In the genomic region with DNA sequence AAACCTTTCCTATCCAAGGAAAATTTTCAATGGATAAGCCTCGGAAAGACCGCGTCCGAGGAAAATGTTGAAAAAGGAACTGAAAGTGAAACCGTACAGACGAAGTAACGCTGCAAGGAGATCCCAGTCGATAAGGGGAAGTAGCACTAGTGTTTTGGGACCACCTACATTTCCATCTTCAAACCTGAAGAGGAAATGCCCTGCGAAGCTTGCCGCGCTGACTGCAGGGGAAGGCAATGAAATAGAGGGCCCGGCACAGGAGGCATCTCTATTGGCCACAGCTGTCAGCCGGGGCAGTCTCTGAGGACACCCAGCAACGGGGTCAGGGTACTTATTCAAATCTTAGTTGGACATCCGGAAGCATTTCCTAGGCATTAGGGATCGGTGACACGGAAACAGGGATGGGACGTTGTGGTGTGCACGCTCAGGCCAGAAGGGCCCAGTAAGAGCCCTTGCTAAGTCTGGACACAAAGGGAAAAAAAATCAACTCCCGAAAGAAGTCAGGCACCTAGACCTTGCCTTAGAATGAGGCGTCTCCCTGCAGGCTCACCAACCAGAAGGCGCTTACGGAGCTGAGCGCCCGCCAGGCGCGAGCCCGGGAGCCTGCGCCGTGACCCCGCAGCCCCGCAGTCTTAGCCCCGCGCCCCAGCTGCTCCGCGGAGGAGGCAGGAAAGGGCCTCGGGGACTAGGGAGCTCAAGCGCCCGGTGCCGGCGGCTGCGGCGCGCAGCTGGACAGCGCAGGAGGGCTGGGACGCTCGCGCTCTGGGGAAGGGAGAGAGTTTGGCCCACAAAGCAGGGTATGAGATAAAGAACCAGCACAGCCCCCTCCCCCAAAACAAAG, we compare ENCODE assay signal across 8 cellular contexts. TPM values are rescaled to one million over a fixed set of nuclear protein-coding genes. Genes with fewer than 3 reads are reported as not detected.
DNase-seq lines count a peak whose midpoint lies in the region; ATAC-seq and TF ChIP-seq lines count a peak whose summit lies in the region.

No MANE protein-coding gene starts in this region.

- no peak for TF ChIP-seq EP300 in ovary (IDR thresholded peaks at IDR 0.05)

- H3K27me3 Mint-ChIP-seq in activated naive CD8-positive, alpha-beta T cell treated with anti-CD3 and anti-CD28 coated beads, Interleukin-2, amount 10 ng/mL, durations not matched to agents 7 days and 5 days, result no peaks in the 10 kb centered on the region

- H3K27ac ChIP-seq in SJCRH30, result peak overlapping the region; percentile 83
- peak overlapping the region; percentile 97 for H3K27ac ChIP-seq in cardiac muscle cell
- peak overlapping the region; percentile 79 to 92 for H3K27ac ChIP-seq in ovary

- H3K36me3 ChIP-seq in SJCRH30 (peaks cover 26% of the 10 kb centered on the region), cardiac muscle cell (peaks cover 24% of the 10 kb centered on the region), ovary (no peaks in the 10 kb centered on the region)

- peaks cover 31% of the 10 kb centered on the region for H3K36me3 Mint-ChIP-seq in activated naive CD8-positive, alpha-beta T cell treated with anti-CD3 and anti-CD28 coated beads, Interleukin-2, amount 10 ng/mL, durations not matched to agents 7 days and 5 days

- no peaks in the 10 kb centered on the region for H3K9me3 Mint-ChIP-seq in activated naive CD8-positive, alpha-beta T cell treated with anti-CD3 and anti-CD28 coated beads, Interleukin-2, amount 10 ng/mL, durations not matched to agents 7 days and 5 days

- TF ChIP-seq POLR2A in ovary (IDR thresholded peaks at IDR 0.05), result no peak

- peak overlapping the region; percentile 93 for H3K4me3 Mint-ChIP-seq in activated naive CD8-positive, alpha-beta T cell treated with anti-CD3 and anti-CD28 coated beads, Interleukin-2, amount 10 ng/mL, durations not matched to agents 7 days and 5 days

- POLR2A ChIA-PET in activated naive CD8-positive, alpha-beta T cell treated with anti-CD3 and anti-CD28 coated beads, Interleukin-2, amount 10 ng/mL, durations not matched to agents 7 days and 5 days (lab: Charles Lee), result interaction anchor here (0.6 to 5.1 kb wide), 23 partner anchors 10 to 334 kb away, joined by 3 to 159 read pairs (median 5); partner anchors contain the start of genes ARHGAP30, B4GALT3, CD48 and DEDD

- H3K27me3 ChIP-seq in SJCRH30 (no peaks in the 10 kb centered on the region), cardiac muscle cell (peaks cover 2% of the 10 kb centered on the region), ovary (no peaks in the 10 kb centered on the region)

- H3K4me1 Mint-ChIP-seq in activated naive CD8-positive, alpha-beta T cell treated with anti-CD3 and anti-CD28 coated beads, Interleukin-2, amount 10 ng/mL, durations not matched to agents 7 days and 5 days, result peaks cover 36% of the 10 kb centered on the region

- 0 to 1% (median 1%) methylated on average over 48 of the region's 48 CpGs for WGBS in ovary, 3 donors

- H3K4me3 ChIP-seq in SJCRH30 (peak overlapping the region; percentile 66), cardiac muscle cell (peak overlapping the region; percentile 73), ovary (peak overlapping the region; percentile 89)

- H3K27ac Mint-ChIP-seq in activated naive CD8-positive, alpha-beta T cell treated with anti-CD3 and anti-CD28 coated beads, Interleukin-2, amount 10 ng/mL, durations not matched to agents 7 days and 5 days, result peak overlapping the region; percentile 99

- H3K9me3 ChIP-seq in SJCRH30 (replicated peaks), result peaks cover 13% of the 10 kb centered on the region
- H3K9me3 ChIP-seq in cardiac muscle cell (ENCODE audit: low read depth), result no peaks in the 10 kb centered on the region
- H3K9me3 ChIP-seq in ovary, result peaks cover 0 to 9% of the 10 kb centered on the region in 2 donors

- peaks cover 5% of the 10 kb centered on the region; the same call in 1 of the 2 replicates for H3K4me1 ChIP-seq in SJCRH30
- peaks cover 12% of the 10 kb centered on the region for H3K4me1 ChIP-seq in cardiac muscle cell (ENCODE audit: low read depth)
- peaks cover 2% of the 10 kb centered on the region for H3K4me1 ChIP-seq in ovary (ENCODE audit: insufficient read depth)

- intact Hi-C loops in ovary (cut with DNase I), result loop anchor here in 3 of 4 donors (5.0 to 10.0 kb wide), 2 partner anchors 48 to 50 kb away; partner anchors contain the start of gene KLHDC9 (in 2 of the 3)

- DNase-seq in GF-D8 (lab: John Stamatoyannopoulos, UW), result peak; percentile 77
- peak; percentile 30 for DNase-seq in GOT3 (lab: John Stamatoyannopoulos, UW)
- peak; percentile 96 to 97 for DNase-seq in Kasumi-1 (lab: John Stamatoyannopoulos, UW)
- DNase-seq in SJCRH30, result peak; percentile 85 to 88
- DNase-seq in activated naive CD8-positive, alpha-beta T cell treated with anti-CD3 and anti-CD28 coated beads, Interleukin-2, amount 10 ng/mL, durations not matched to agents 7 days and 5 days, result peak; percentile 76
- peak; percentile 68 to 69 for DNase-seq in cardiac muscle cell (ENCODE audit: low read depth in 1 of 2, low spot score in 1 of 2)
- peak; percentile 35 to 69 (median 46) for DNase-seq in ovary
- no peak for DNase-seq in mesenteric fat pad (ENCODE audit: low spot score)

- ATAC-seq in activated naive CD8-positive, alpha-beta T cell treated with anti-CD3 and anti-CD28 coated beads, Interleukin-2, amount 10 ng/mL, durations not matched to agents 7 days and 5 days (ENCODE audit: low read depth), result peak; percentile 65

- TF ChIP-seq CTCF in cardiac muscle cell (IDR thresholded peaks at IDR 0.05; ENCODE audit: low read depth, low read length), result no peak
- no peak for TF ChIP-seq CTCF in ovary (IDR thresholded peaks at IDR 0.05)

RNA-seq across cellular contexts. Expression of gene USF1, which starts 0.6 kb away (rescaled TPM):
- total RNA-seq in SJCRH30 (2014; rRNA removed; shearing (Covaris generic)), result 65.6 and 66.4 TPM in 2 replicates
- total RNA-seq in activated naive CD8-positive, alpha-beta T cell treated with anti-CD3 and anti-CD28 coated beads, Interleukin-2, amount 10 ng/mL, durations not matched to agents 7 days and 5 days, result 10 to 100 TPM; 93.0 to 96.3 TPM
- total RNA-seq in cardiac muscle cell (110 and 127 TPM in 2 replicates), ovary (10 to 100 TPM; 28.1 to 49.6 (median 44.0) TPM), mesenteric fat pad (57.9 TPM)
- polyA plus RNA-seq in cardiac muscle cell (33.7 and 45.5 TPM in 2 replicates), ovary (10 to 100 TPM; 38.8 to 54.8 TPM)

RNA-seq across cellular contexts. Expression of gene TSTD1, which starts 6.4 kb away (rescaled TPM):
- not detected in 2 replicates for total RNA-seq in SJCRH30 (2014; rRNA removed; shearing (Covaris generic))
- 10 to 100 TPM; 81.7 to 84.9 TPM for total RNA-seq in activated naive CD8-positive, alpha-beta T cell treated with anti-CD3 and anti-CD28 coated beads, Interleukin-2, amount 10 ng/mL, durations not matched to agents 7 days and 5 days
- total RNA-seq in cardiac muscle cell (262 and 347 TPM in 2 replicates), ovary (100 to 1,000 TPM in 1 of 7 donors, 10 to 100 TPM in 6; 32.6 to 200 (median 50.3) TPM), mesenteric fat pad (11.0 TPM)
- polyA plus RNA-seq in cardiac muscle cell (393 and 448 TPM in 2 replicates), ovary (100 to 1,000 TPM in 1 of 2 donors, 10 to 100 TPM in 1; 13.6 to 107 TPM)

RNA-seq across cellular contexts. Expression of gene F11R, which starts 24.2 kb away (rescaled TPM):
- total RNA-seq in SJCRH30 (2014; rRNA removed; shearing (Covaris generic)), result not detected in 2 replicates
- total RNA-seq in activated naive CD8-positive, alpha-beta T cell treated with anti-CD3 and anti-CD28 coated beads, Interleukin-2, amount 10 ng/mL, durations not matched to agents 7 days and 5 days, result 10 to 100 TPM; 28.5 to 35.9 TPM
- total RNA-seq in cardiac muscle cell (68.1 and 93.7 TPM in 2 replicates), ovary (10 to 100 TPM; 14.8 to 62.7 (median 34.9) TPM), mesenteric fat pad (55.5 TPM)
- polyA plus RNA-seq in cardiac muscle cell (90.1 and 139 TPM in 2 replicates), ovary (10 to 100 TPM; 26.1 to 68.5 TPM)

RNA-seq across cellular contexts. Expression of gene ARHGAP30, which starts 24.6 kb away (rescaled TPM):
- 0.12 and 0.23 TPM in 2 replicates for total RNA-seq in SJCRH30 (2014; rRNA removed; shearing (Covaris generic))
- total RNA-seq in activated naive CD8-positive, alpha-beta T cell treated with anti-CD3 and anti-CD28 coated beads, Interleukin-2, amount 10 ng/mL, durations not matched to agents 7 days and 5 days, result 100 to 1,000 TPM; 260 to 273 TPM
- not detected in 2 replicates for total RNA-seq in cardiac muscle cell
- 1.8 and 1.9 TPM in 2 replicates for polyA plus RNA-seq in cardiac muscle cell
- 1 to 10 TPM; 1.7 to 6.3 (median 2.8) TPM for total RNA-seq in ovary
- polyA plus RNA-seq in ovary, result 1 to 10 TPM; 1.6 to 9.3 TPM
- 26.0 TPM for total RNA-seq in mesenteric fat pad

RNA-seq across cellular contexts. Expression of gene NECTIN4, which starts 44.2 kb away (rescaled TPM):
- 0.04 TPM in 1 of 2 replicates, not detected in the other for total RNA-seq in SJCRH30 (2014; rRNA removed; shearing (Covaris generic))
- not detected for total RNA-seq in activated naive CD8-positive, alpha-beta T cell treated with anti-CD3 and anti-CD28 coated beads, Interleukin-2, amount 10 ng/mL, durations not matched to agents 7 days and 5 days
- total RNA-seq in cardiac muscle cell, result not detected in 2 replicates
- not detected in 2 replicates for polyA plus RNA-seq in cardiac muscle cell
- 1 to 10 TPM in 1 of 7 donors, under 1 TPM in 4, not detected in 2; 0.15 to 4.4 (median 0.26) TPM for total RNA-seq in ovary
- under 1 TPM in 1 of 2 donors, not detected in 1; 0.07 TPM for polyA plus RNA-seq in ovary
- not detected for total RNA-seq in mesenteric fat pad

Comparison
In these comparisons a context has a peak if more than half of its experiments do, and no peak if none do; other contexts are left out.
1. RNA of gene TSTD1, which starts 6.4 kb away (total RNA-seq): 262 to 347 TPM in cardiac muscle cell, 81.7 to 84.9 TPM in activated naive CD8-positive, alpha-beta T cell treated with anti-CD3 and anti-CD28 coated beads, Interleukin-2, amount 10 ng/mL, durations not matched to agents 7 days and 5 days, 32.6 to 200 TPM in ovary and 11.0 TPM in mesenteric fat pad (single experiment); not detected in SJCRH30; every median in the first group is over 10 times any median in the second.
2. RNA of gene F11R, which starts 24.2 kb away (total RNA-seq): 68.1 to 93.7 TPM in cardiac muscle cell, 55.5 TPM in mesenteric fat pad (single experiment), 28.5 to 35.9 TPM in activated naive CD8-positive, alpha-beta T cell treated with anti-CD3 and anti-CD28 coated beads, Interleukin-2, amount 10 ng/mL, durations not matched to agents 7 days and 5 days and 14.8 to 62.7 TPM in ovary; not detected in SJCRH30; every median in the first group is over 10 times any median in the second.
3. Peak in every context shown above with its lines, with median percentiles within 50 percentile points of each other: H3K27ac ChIP-seq and H3K4me3 ChIP-seq.